ENCODE assay signal across 21 cellular contexts in the genomic region with DNA sequence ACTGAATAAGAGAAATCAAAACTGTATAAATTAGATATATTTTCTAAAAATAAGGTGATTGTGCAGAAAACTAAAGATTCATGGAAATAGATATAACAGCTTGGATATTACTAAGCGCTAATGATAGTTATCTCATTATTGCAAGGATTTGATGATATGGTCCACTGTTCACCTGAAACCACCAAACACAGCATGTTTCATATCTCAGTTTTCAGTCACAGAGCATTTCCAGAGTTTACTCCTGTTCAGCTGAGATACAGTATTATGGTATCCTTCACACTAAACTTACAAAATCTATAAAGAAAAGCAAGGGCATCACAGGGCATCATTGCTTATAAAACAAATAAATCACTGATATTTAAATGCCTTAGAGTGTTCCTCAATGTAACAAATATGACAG.
A peak's percentile ranks its signal among the peaks of the same experiment; 100 is the strongest.
DNase-seq lines count a peak whose midpoint lies in the region; ATAC-seq and TF ChIP-seq lines count a peak whose summit lies in the region.
"Had no signal": no experiment of that assay in that cellular context is flagged by ENCODE, and none has a peak within 500 bp of the region (broad histone marks: within the 10 kb centered on the region; RNA-seq: fewer than 3 reads in every experiment).

No MANE protein-coding gene starts in this region.

- no peak for TF ChIP-seq RAD21 in SK-N-SH (IDR thresholded peaks at IDR 0.05; ENCODE audit: low read length)

- intact Hi-C loops in PC-3 (cut with micrococcal nuclease): no loop called here

- POLR2A ChIA-PET in PC-3 (lab: Charles Lee; ENCODE audit: unreplicated experiment): no interaction called here
- POLR2A ChIA-PET in SK-N-SH (lab: Yijun Ruan, JAX): no interaction called here

- no peak for DNase-seq in PC-3
- no peak for DNase-seq in pons (ENCODE audit: low spot score)
- no peak for DNase-seq in NCI-H2171 (lab: John Stamatoyannopoulos, UW)
- no peak for DNase-seq in SK-N-SH
- DNase-seq: ACHN; Caco-2; CD4-positive, alpha-beta memory T cell; DND-41; MG63; NCI-H1048; NCI-H1436 treated with DMSO at 0.1 percent for 48 hours; NCI-H2029; NCI-H524 treated with DMSO at 0.1 percent for 48 hours; OCI-M1; Right ventricle myocardium superior; SW 1271; T-helper 17 cell had no signal

- H3K9me2 ChIP-seq in PC-3 (replicated peaks; ENCODE audit: low read length): no peaks in the 10 kb centered on the region
- H3K9me2 ChIP-seq in SK-N-SH: no peaks in the 10 kb centered on the region

- no peaks in the 10 kb centered on the region for H3K4me1 ChIP-seq in PC-3 (ENCODE audit: insufficient read depth, low read length)
- no peaks in the 10 kb centered on the region for H3K4me1 ChIP-seq in SK-N-SH (ENCODE audit: control insufficient read depth in 1 of 2, insufficient read depth in 2 of 2, low read depth in 1 of 2, low read length in 1 of 2)
- H3K4me1 ChIP-seq: BLaER1 treated with 17β-estradiol and CSF1 and Interleukin-3, amounts not matched to agents 10 nM and 100 nM; Caco-2 had no signal

- no peak overlapping the region for H3K9ac ChIP-seq in PC-3 (ENCODE audit: low read length)
- H3K9ac ChIP-seq in SK-N-SH: no peak overlapping the region
- H3K9ac ChIP-seq: BLaER1 treated with 17β-estradiol and CSF1 and Interleukin-3, amounts not matched to agents 10 nM and 100 nM had no signal

- no peak for TF ChIP-seq EP300 in SK-N-SH (IDR thresholded peaks at IDR 0.05; ENCODE audit: borderline replicate concordance in 1 of 2, low read depth in 1 of 2, low read length in 1 of 2)

- no peaks in the 10 kb centered on the region for H3K36me3 ChIP-seq in PC-3 (ENCODE audit: low read depth, low read length)
- no peaks in the 10 kb centered on the region for H3K36me3 ChIP-seq in SK-N-SH (replicated peaks in 1 of 2; ENCODE audit: control insufficient read depth in 1 of 2, insufficient read depth in 2 of 2, low read length in 1 of 2)
- H3K36me3 ChIP-seq: BLaER1 treated with 17β-estradiol and CSF1 and Interleukin-3, amounts not matched to agents 10 nM and 100 nM; MG63 had no signal

- no peaks in the 10 kb centered on the region for H3K79me2 ChIP-seq in PC-3 (ENCODE audit: low read length)
- no peaks in the 10 kb centered on the region for H3K79me2 ChIP-seq in SK-N-SH (ENCODE audit: insufficient read depth)

- no peak overlapping the region for H3K4me2 ChIP-seq in PC-3 (ENCODE audit: low read length)
- no peak overlapping the region for H3K4me2 ChIP-seq in SK-N-SH
- H3K4me2 ChIP-seq: BLaER1 treated with 17β-estradiol and CSF1 and Interleukin-3, amounts not matched to agents 10 nM and 100 nM had no signal

- H3K9me3 ChIP-seq in PC-3 (ENCODE audit: low read length) (no peaks in the 10 kb centered on the region), SK-N-SH (no peaks in the 10 kb centered on the region)
- H3K9me3 ChIP-seq: BLaER1 treated with 17β-estradiol and CSF1 and Interleukin-3, amounts not matched to agents 10 nM and 100 nM; Caco-2; MG63 had no signal

- ATAC-seq in GM19351 (IDR thresholded peaks at IDR 0.05; ENCODE audit: unreplicated experiment): peak; percentile 36
- ATAC-seq in HG02852 (IDR thresholded peaks at IDR 0.05; ENCODE audit: unreplicated experiment): peak; percentile 58
- peak; percentile 56 for ATAC-seq in HG03432 (IDR thresholded peaks at IDR 0.05; ENCODE audit: unreplicated experiment)
- no peak for ATAC-seq in PC-3
- ATAC-seq: T-helper 17 cell had no signal

- CTCF ChIA-PET in PC-3 (lab: Charles Lee): no interaction called here
- CTCF ChIA-PET in SK-N-SH (lab: Yijun Ruan, JAX): no interaction called here

- H3K27me3 ChIP-seq in PC-3 (ENCODE audit: low read length) (no peaks in the 10 kb centered on the region), SK-N-SH (ENCODE audit: insufficient read depth) (no peaks in the 10 kb centered on the region)
- H3K27me3 ChIP-seq: BLaER1 treated with 17β-estradiol and CSF1 and Interleukin-3, amounts not matched to agents 10 nM and 100 nM; MG63 had no signal

- H4K20me1 ChIP-seq in PC-3 (ENCODE audit: low read length) (no peaks in the 10 kb centered on the region), SK-N-SH (ENCODE audit: insufficient read depth) (no peaks in the 10 kb centered on the region)
- H4K20me1 ChIP-seq: BLaER1 treated with 17β-estradiol and CSF1 and Interleukin-3, amounts not matched to agents 10 nM and 100 nM had no signal

- WGBS in SK-N-SH (ENCODE audit: low lambda C conversion rate): 47% methylated on average over 1 of the region's 1 CpG

- BruUV-seq in PC-3 (replicated peaks; lab: Mats Ljungman, UMichigan): no TSS peak

- TF ChIP-seq CTCF in PC-3 (conservative IDR thresholded peaks at IDR 0.05; ENCODE audit: low read depth, low read length) (no peak), SK-N-SH (IDR thresholded peaks at IDR 0.05) (no peak)

- H3F3A ChIP-seq in PC-3 (ENCODE audit: low read length, unreplicated experiment) (no peaks in the 10 kb centered on the region), SK-N-SH (replicated peaks; ENCODE audit: insufficient read depth) (no peaks in the 10 kb centered on the region)

- no peak overlapping the region for H3K27ac ChIP-seq in PC-3 (ENCODE audit: low read length)
- H3K27ac ChIP-seq in SK-N-SH (ENCODE audit: low read depth in 2 of 2, low read length in 1 of 2): no peak overlapping the region
- H3K27ac ChIP-seq: BLaER1 treated with 17β-estradiol and CSF1 and Interleukin-3, amounts not matched to agents 10 nM and 100 nM had no signal

- H2AFZ ChIP-seq in PC-3 (ENCODE audit: low read length) (no peak overlapping the region), SK-N-SH (ENCODE audit: low read depth) (no peak overlapping the region)

- H3K4me3 ChIP-seq in PC-3 (ENCODE audit: low read length) (no peak overlapping the region), SK-N-SH (ENCODE audit: low read depth in 2 of 2, low read length in 1 of 2) (no peak overlapping the region)
- H3K4me3 ChIP-seq: BLaER1 treated with 17β-estradiol and CSF1 and Interleukin-3, amounts not matched to agents 10 nM and 100 nM; MG63 had no signal

TF ChIP-seq in SK-N-SH, 30 proteins besides CTCF, POLR2A, EP300 and RAD21:
- no peak for TF ChIP-seq POLR2AphosphoS5 (IDR thresholded peaks at IDR 0.05; ENCODE audit: low read depth, low read length)
- no peak for TF ChIP-seq FOSL2 (IDR thresholded peaks at IDR 0.05; ENCODE audit: borderline replicate concordance, low read depth)
- no peak for TF ChIP-seq FOXJ3 (CRISPR knock-in tag; IDR thresholded peaks at IDR 0.05)
